Comparison of ENCODE assay signal across 7 cellular contexts in the genomic region with DNA sequence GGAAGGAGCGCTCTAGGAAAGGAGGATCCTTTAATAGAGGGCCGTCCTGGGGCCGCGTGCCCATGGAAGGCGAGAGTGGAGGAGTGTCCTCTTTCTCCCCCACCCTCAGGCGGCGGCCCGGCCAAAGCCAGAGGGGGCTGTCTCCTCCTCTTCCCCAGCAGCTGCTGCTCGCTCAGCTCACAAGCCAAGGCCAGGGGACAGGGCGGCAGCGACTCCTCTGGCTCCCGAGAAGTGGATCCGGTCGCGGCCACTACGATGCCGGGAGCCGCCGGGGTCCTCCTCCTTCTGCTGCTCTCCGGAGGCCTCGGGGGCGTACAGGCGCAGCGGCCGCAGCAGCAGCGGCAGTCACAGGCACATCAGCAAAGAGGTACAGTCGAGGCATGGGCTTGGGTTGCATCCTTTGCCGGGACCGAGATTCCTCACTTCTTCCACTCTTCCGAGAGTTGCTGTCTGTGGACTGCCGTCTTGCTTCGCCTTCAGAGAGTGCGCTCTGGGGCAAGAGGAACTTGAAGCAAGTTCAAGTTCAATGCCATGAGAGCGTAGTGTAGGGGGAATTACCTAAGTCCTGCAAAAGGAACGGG. TPM values are rescaled to one million over a fixed set of nuclear protein-coding genes. Genes with fewer than 3 reads are reported as not detected.
DNase-seq lines count a peak whose midpoint lies in the region; ATAC-seq, FAIRE-seq and TF ChIP-seq lines count a peak whose summit lies in the region.

A gene with protein sequence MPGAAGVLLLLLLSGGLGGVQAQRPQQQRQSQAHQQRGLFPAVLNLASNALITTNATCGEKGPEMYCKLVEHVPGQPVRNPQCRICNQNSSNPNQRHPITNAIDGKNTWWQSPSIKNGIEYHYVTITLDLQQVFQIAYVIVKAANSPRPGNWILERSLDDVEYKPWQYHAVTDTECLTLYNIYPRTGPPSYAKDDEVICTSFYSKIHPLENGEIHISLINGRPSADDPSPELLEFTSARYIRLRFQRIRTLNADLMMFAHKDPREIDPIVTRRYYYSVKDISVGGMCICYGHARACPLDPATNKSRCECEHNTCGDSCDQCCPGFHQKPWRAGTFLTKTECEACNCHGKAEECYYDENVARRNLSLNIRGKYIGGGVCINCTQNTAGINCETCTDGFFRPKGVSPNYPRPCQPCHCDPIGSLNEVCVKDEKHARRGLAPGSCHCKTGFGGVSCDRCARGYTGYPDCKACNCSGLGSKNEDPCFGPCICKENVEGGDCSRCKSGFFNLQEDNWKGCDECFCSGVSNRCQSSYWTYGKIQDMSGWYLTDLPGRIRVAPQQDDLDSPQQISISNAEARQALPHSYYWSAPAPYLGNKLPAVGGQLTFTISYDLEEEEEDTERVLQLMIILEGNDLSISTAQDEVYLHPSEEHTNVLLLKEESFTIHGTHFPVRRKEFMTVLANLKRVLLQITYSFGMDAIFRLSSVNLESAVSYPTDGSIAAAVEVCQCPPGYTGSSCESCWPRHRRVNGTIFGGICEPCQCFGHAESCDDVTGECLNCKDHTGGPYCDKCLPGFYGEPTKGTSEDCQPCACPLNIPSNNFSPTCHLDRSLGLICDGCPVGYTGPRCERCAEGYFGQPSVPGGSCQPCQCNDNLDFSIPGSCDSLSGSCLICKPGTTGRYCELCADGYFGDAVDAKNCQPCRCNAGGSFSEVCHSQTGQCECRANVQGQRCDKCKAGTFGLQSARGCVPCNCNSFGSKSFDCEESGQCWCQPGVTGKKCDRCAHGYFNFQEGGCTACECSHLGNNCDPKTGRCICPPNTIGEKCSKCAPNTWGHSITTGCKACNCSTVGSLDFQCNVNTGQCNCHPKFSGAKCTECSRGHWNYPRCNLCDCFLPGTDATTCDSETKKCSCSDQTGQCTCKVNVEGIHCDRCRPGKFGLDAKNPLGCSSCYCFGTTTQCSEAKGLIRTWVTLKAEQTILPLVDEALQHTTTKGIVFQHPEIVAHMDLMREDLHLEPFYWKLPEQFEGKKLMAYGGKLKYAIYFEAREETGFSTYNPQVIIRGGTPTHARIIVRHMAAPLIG (N-terminal part only) (plus strand): TSS at position 148 of the 581 bp plus-strand sequence. CDS start 108 bp downstream, at position 256.

- H3K4me3 Mint-ChIP-seq in immature natural killer cell: no peak within 1 kb of the TSS

- peak; percentile 99 for ATAC-seq in left cardiac atrium
- ATAC-seq in pancreas: peak; percentile 48 to 92 (median 84)

- TF ChIP-seq CTCF in pancreas (IDR thresholded peaks at IDR 0.05): no peak

- WGBS in pancreas, 2 donors: 3% methylated on average over 35 of the region's 35 CpGs

- H3K9me3 ChIP-seq in adipocyte (ENCODE audit: control insufficient read depth, low read length) (no peaks in the 10 kb centered on the region), pancreas (no peaks in the 10 kb centered on the region)

- peaks cover 19% of the 10 kb centered on the region for H3K4me1 ChIP-seq in adipocyte (ENCODE audit: control insufficient read depth, insufficient read depth, low read length)
- H3K4me1 ChIP-seq in pancreas: no peaks in the 10 kb centered on the region

- DNase-seq in HCEC 1CT (peak; percentile 81), adipocyte (ENCODE audit: low read depth) (peak; percentile 87), left cardiac atrium (peak; percentile 86), pancreas (peak; percentile 13 to 68 (median 38)), immature natural killer cell (no peak), NCI-H345 treated with DMSO at 0.1 percent for 48 hours (lab: John Stamatoyannopoulos, UW; ENCODE audit: unreplicated experiment) (no peak)
- DNase-seq in effector CD8-positive, alpha-beta T cell (lab: John Stamatoyannopoulos, UW): no peak

- H3K36me3 Mint-ChIP-seq in immature natural killer cell: no peaks in the 10 kb centered on the region

- H3K36me3 ChIP-seq in adipocyte (ENCODE audit: control insufficient read depth, insufficient read depth, low read length, severe bottlenecking) (peaks cover 2% of the 10 kb centered on the region), pancreas (no peaks in the 10 kb centered on the region)

- H3K9ac ChIP-seq in adipocyte (ENCODE audit: low read length): peak within 1 kb of the TSS; percentile 85

- intact Hi-C loops in left cardiac atrium (cut with DNase I): no loop called here
- intact Hi-C loops in pancreas (cut with DNase I): no loop called here

- H3K4me1 Mint-ChIP-seq in immature natural killer cell: peaks cover 0 to 3% of the 10 kb centered on the region in 2 donors

- peaks cover 0 to 8% (median 0%) of the 10 kb centered on the region in 6 donors for H3K9me3 Mint-ChIP-seq in immature natural killer cell

- H3K4me3 ChIP-seq in adipocyte (ENCODE audit: low read length) (peak within 1 kb of the TSS; percentile 82), pancreas (peak within 1 kb of the TSS in 3 of 4 donors; percentile 11 to 43 (median 24))

- no peak within 1 kb of the TSS for H3K27ac Mint-ChIP-seq in immature natural killer cell

- no peaks in the 10 kb centered on the region for H3K27me3 ChIP-seq in adipocyte (replicated peaks; ENCODE audit: control insufficient read depth, insufficient read depth, low read length)
- H3K27me3 ChIP-seq in pancreas: peaks cover 0 to 6% (median 0%) of the 10 kb centered on the region in 4 donors

- no peak within 1 kb of the TSS for H3K27ac ChIP-seq in pancreas

- peaks cover 0 to 3% (median 3%) of the 10 kb centered on the region in 3 donors for H3K27me3 Mint-ChIP-seq in immature natural killer cell (ENCODE audit: low read depth in 3 of 3)

- no peak for FAIRE-seq in pancreas (lab: Jason Lieb, UNC)

RNA-seq across cellular contexts. Expression of the gene that starts here (rescaled TPM):
- total RNA-seq in left cardiac atrium (100 to 1,000 TPM; 120 to 125 TPM), pancreas (10 to 100 TPM in 2 of 6 donors, 1 to 10 TPM in 4; 5.1 to 26.2 (median 8.0) TPM)
- polyA plus RNA-seq in pancreas (1 to 10 TPM; 1.2 to 1.7 TPM), immature natural killer cell (1 to 10 TPM in 1 of 3 donors, under 1 TPM in 2; 0.17 to 1.2 (median 0.34) TPM)

Comparison
In these comparisons a context has a peak if more than half of its experiments do, and no peak if none do; other contexts are left out.
1. RNA of the gene that starts here (total RNA-seq): 120 to 125 TPM in left cardiac atrium; 5.1 to 26.2 TPM in pancreas; every median in the first group is over 4 times any median in the second.
2. DNase-seq: peak in HCEC 1CT (single experiment), adipocyte (single experiment), left cardiac atrium (single experiment) and pancreas (6 of 6); none in immature natural killer cell (0 of 3), NCI-H345 treated with DMSO at 0.1 percent for 48 hours (single experiment) and effector CD8-positive, alpha-beta T cell (single experiment).